ENCODE assay signal across 24 cellular contexts in genomic region chr4:19329631-19330030, GRCh38.
DNase-seq lines count a peak whose midpoint lies in the region; ATAC-seq and TF ChIP-seq lines count a peak whose summit lies in the region.
"Had no signal": no experiment of that assay in that cellular context is flagged by ENCODE, and none has a peak within 500 bp of the region (broad histone marks: within the 10 kb centered on the region; RNA-seq: fewer than 3 reads in every experiment).

No MANE protein-coding gene starts in this region.

- no peaks in the 10 kb centered on the region for H3K4me1 ChIP-seq in mucosa of descending colon (ENCODE audit: low read depth)
- H3K4me1 ChIP-seq: lower lobe of right lung had no signal

- no peaks in the 10 kb centered on the region for H3K4me1 Mint-ChIP-seq in activated T-cell treated with anti-CD3 and anti-CD28 coated beads, Interleukin-2, amount 50 U/mL, for 4 hours (ENCODE audit: low read depth)
- H3K4me1 Mint-ChIP-seq: CD8-positive, alpha-beta memory T cell; WTC11 had no signal

- H3K36me3 Mint-ChIP-seq in activated T-cell treated with anti-CD3 and anti-CD28 coated beads, Interleukin-2, amount 50 U/mL, for 4 hours (ENCODE audit: insufficient read depth) = no peaks in the 10 kb centered on the region
- H3K36me3 Mint-ChIP-seq: CD8-positive, alpha-beta memory T cell; IgD-negative memory B cell; WTC11 had no signal

- peaks cover 21% of the 10 kb centered on the region for H3K9me3 Mint-ChIP-seq in activated T-cell treated with anti-CD3 and anti-CD28 coated beads, Interleukin-2, amount 50 U/mL, for 4 hours
- H3K9me3 Mint-ChIP-seq: HFFc6 had no signal

- H3K4me3 Mint-ChIP-seq in activated T-cell treated with anti-CD3 and anti-CD28 coated beads, Interleukin-2, amount 50 U/mL, for 4 hours = no peak overlapping the region
- H3K4me3 Mint-ChIP-seq: CD8-positive, alpha-beta memory T cell; HFFc6; IgD-negative memory B cell; WTC11 had no signal

- TF ChIP-seq CTCF in choroid plexus epithelial cell (conservative IDR thresholded peaks at IDR 0.05; ENCODE audit: low read depth, low read length) (no peak), mucosa of descending colon (IDR thresholded peaks at IDR 0.05) (no peak)

- intact Hi-C loops in mucosa of descending colon (cut with DNase I, micrococcal nuclease) = no loop called here

- H3K27me3 Mint-ChIP-seq in activated T-cell treated with anti-CD3 and anti-CD28 coated beads, Interleukin-2, amount 50 U/mL, for 4 hours (ENCODE audit: low read depth) = no peaks in the 10 kb centered on the region
- H3K27me3 Mint-ChIP-seq: CD8-positive, alpha-beta memory T cell; IgD-negative memory B cell had no signal

- ATAC-seq in mucosa of descending colon = no peak
- ATAC-seq in activated T-cell treated with anti-CD3 and anti-CD28 coated beads, Interleukin-2, amount 50 U/mL, for 4 hours = no peak
- ATAC-seq: activated naive CD4-positive, alpha-beta T cell treated with anti-CD3 and anti-CD28 coated beads, Interleukin-2, amount 50 U/mL, for 72 hours; lower lobe of right lung; PC-3; sciatic nerve; WTC11 had no signal

- no peak overlapping the region for H3K4me3 ChIP-seq in choroid plexus epithelial cell (ENCODE audit: low read depth, low read length)
- H3K4me3 ChIP-seq in mucosa of descending colon = no peak overlapping the region
- H3K4me3 ChIP-seq: lower lobe of right lung had no signal

- H3K36me3 ChIP-seq in mucosa of descending colon (ENCODE audit: low read depth) = no peaks in the 10 kb centered on the region
- H3K36me3 ChIP-seq: lower lobe of right lung had no signal

- DNase-seq in Daoy (ENCODE audit: low read depth) (peak; percentile 10), HT1080 (ENCODE audit: low read depth) (peak; percentile 1), choroid plexus epithelial cell (ENCODE audit: low read depth) (peak; percentile 42), kidney tubule cell (ENCODE audit: low spot score) (peak; percentile 48), mucosa of descending colon (no peak)
- no peak for DNase-seq in activated CD8-positive, alpha-beta memory T cell treated with anti-CD3 and anti-CD28 coated beads for 24 hours
- no peak for DNase-seq in activated T-cell treated with anti-CD3 and anti-CD28 coated beads, Interleukin-2, amount 50 U/mL, for 4 hours
- DNase-seq: activated CD4-positive, alpha-beta T cell treated with anti-CD3 and anti-CD28 coated beads, Interleukin-2, amount 50 U/mL, for 1 hour; AML-193; CD8-positive, alpha-beta memory T cell; DMS79; HFFc6; lower lobe of right lung; NCI-H1417 treated with DMSO at 0.1 percent for 48 hours; NCI-H2107; NCI-H510A treated with DMSO at 0.1 percent for 48 hours; PC-3; Right ventricle myocardium superior; stimulated activated CD4-positive, alpha-beta T cell treated with anti-CD3 and anti-CD28 coated beads, Interleukin-4, amount 100 ng/mL, for 4 hours; stimulated activated naive CD4-positive, alpha-beta T cell had no signal

- peaks cover 10% of the 10 kb centered on the region for H3K9me3 ChIP-seq in mucosa of descending colon

Comparison
In these comparisons a context has a peak if more than half of its experiments do, and no peak if none do; other contexts are left out.
1. DNase-seq: peak in Daoy (single experiment), HT1080 (single experiment), choroid plexus epithelial cell (single experiment) and kidney tubule cell (single experiment); none in mucosa of descending colon (0 of 3), activated CD8-positive, alpha-beta memory T cell treated with anti-CD3 and anti-CD28 coated beads for 24 hours (single experiment) and activated T-cell treated with anti-CD3 and anti-CD28 coated beads, Interleukin-2, amount 50 U/mL, for 4 hours (single experiment).